ENCODE assay signal across 8 cellular contexts in genomic region chr10:87407516-87408279, GRCh38. TPM values are rescaled to one million over a fixed set of nuclear protein-coding genes. Genes with fewer than 3 reads are reported as not detected.
DNase-seq lines count a peak whose midpoint lies in the region; ATAC-seq and TF ChIP-seq lines count a peak whose summit lies in the region.
"Not testable (repeated sequence)": the region's sequence is repeated elsewhere in the genome, so short reads cannot be mapped to it uniquely, and the experiment has no call there.

No MANE protein-coding gene starts in this region.

- H3K4me1 Mint-ChIP-seq in CD8-positive, alpha-beta T cell (ENCODE audit: low read depth); activated CD4-positive, alpha-beta memory T cell treated with anti-CD3 and anti-CD28 coated beads for 36 hours (ENCODE audit: low read depth); activated naive CD4-positive, alpha-beta T cell treated with anti-CD3 and anti-CD28 coated beads, Interleukin-2, amount 50 U/mL, for 24 hours; naive thymus-derived CD4-positive, alpha-beta T cell; stimulated activated memory B cell treated with anti-CD40 and anti-IgM and Interleukin-4, amounts not matched to agents 10 μg/mL and 1 μg/mL and 100 μg/mL, for 72 hours: not testable (repeated sequence)

- H3K36me3 ChIP-seq in CD8-positive, alpha-beta T cell (ENCODE audit: insufficient read depth, low read length); OCI-LY1 (ENCODE audit: insufficient read depth, low read length); naive thymus-derived CD4-positive, alpha-beta T cell (ENCODE audit: control insufficient read depth in 2 of 3, insufficient read depth in 3 of 3, low read length in 3 of 3): not testable (repeated sequence)

- not testable (repeated sequence) for TF ChIP-seq CTCF in CD8-positive, alpha-beta T cell (IDR thresholded peaks at IDR 0.05); OCI-LY1 (IDR thresholded peaks at IDR 0.05; ENCODE audit: low read length)

- not testable (repeated sequence) for H3K9ac ChIP-seq in OCI-LY1 (ENCODE audit: low read length)

- H3K4me1 ChIP-seq in CD8-positive, alpha-beta T cell (ENCODE audit: insufficient read depth, low read length); OCI-LY1 (ENCODE audit: insufficient read depth, low read length, severe bottlenecking); naive thymus-derived CD4-positive, alpha-beta T cell (ENCODE audit: control insufficient read depth in 2 of 2, insufficient read depth in 2 of 2, low read length in 2 of 2): not testable (repeated sequence)

- not testable (repeated sequence) for H3K36me3 Mint-ChIP-seq in CD8-positive, alpha-beta T cell; activated CD4-positive, alpha-beta memory T cell treated with anti-CD3 and anti-CD28 coated beads for 36 hours; activated naive CD4-positive, alpha-beta T cell treated with anti-CD3 and anti-CD28 coated beads, Interleukin-2, amount 50 U/mL, for 24 hours; naive thymus-derived CD4-positive, alpha-beta T cell; stimulated activated memory B cell treated with anti-CD40 and anti-IgM and Interleukin-4, amounts not matched to agents 10 μg/mL and 1 μg/mL and 100 μg/mL, for 72 hours

- H3K4me3 ChIP-seq in CD8-positive, alpha-beta T cell (ENCODE audit: low read depth, low read length); naive thymus-derived CD4-positive, alpha-beta T cell (ENCODE audit: low read length): not testable (repeated sequence)
- peak overlapping the region; percentile 45 for H3K4me3 ChIP-seq in OCI-LY1 (ENCODE audit: low read depth, low read length, poor library complexity, severe bottlenecking)

- DNase-seq in CD8-positive, alpha-beta T cell = peak in 1 of 7 experiments; percentile 49
- not testable (repeated sequence) for DNase-seq in activated CD4-positive, alpha-beta memory T cell treated with anti-CD3 and anti-CD28 coated beads for 36 hours
- DNase-seq in dermis blood vessel endothelial cell (peak; percentile 6), left kidney (ENCODE audit: low read depth, low spot score) (peak; percentile 22)
- peak in 6 of 9 donors; percentile 7 to 18 (median 8) for DNase-seq in naive thymus-derived CD4-positive, alpha-beta T cell

- not testable (repeated sequence) for H3K9me2 ChIP-seq in OCI-LY1 (ENCODE audit: low read depth, low read length)

- H3K27ac Mint-ChIP-seq in CD8-positive, alpha-beta T cell; activated CD4-positive, alpha-beta memory T cell treated with anti-CD3 and anti-CD28 coated beads for 36 hours; activated naive CD4-positive, alpha-beta T cell treated with anti-CD3 and anti-CD28 coated beads, Interleukin-2, amount 50 U/mL, for 24 hours; naive thymus-derived CD4-positive, alpha-beta T cell; stimulated activated memory B cell treated with anti-CD40 and anti-IgM and Interleukin-4, amounts not matched to agents 10 μg/mL and 1 μg/mL and 100 μg/mL, for 72 hours: not testable (repeated sequence)

- peak; percentile 29 for ATAC-seq in CD8-positive, alpha-beta T cell
- peak; percentile 53 for ATAC-seq in naive thymus-derived CD4-positive, alpha-beta T cell
- ATAC-seq in stimulated activated memory B cell treated with anti-CD40 and anti-IgM and Interleukin-4, amounts not matched to agents 10 μg/mL and 1 μg/mL and 100 μg/mL, for 72 hours = peak; percentile 39

- peak overlapping the region; percentile 47 for H3K4me2 ChIP-seq in OCI-LY1 (ENCODE audit: low read length)

- peak overlapping the region; percentile 60 for H3K4me3 Mint-ChIP-seq in CD8-positive, alpha-beta T cell
- peak overlapping the region; percentile 54 for H3K4me3 Mint-ChIP-seq in activated CD4-positive, alpha-beta memory T cell treated with anti-CD3 and anti-CD28 coated beads for 36 hours
- H3K4me3 Mint-ChIP-seq in activated naive CD4-positive, alpha-beta T cell treated with anti-CD3 and anti-CD28 coated beads, Interleukin-2, amount 50 U/mL, for 24 hours = peak overlapping the region; percentile 60
- peak overlapping the region; percentile 34 to 74 (median 57) for H3K4me3 Mint-ChIP-seq in naive thymus-derived CD4-positive, alpha-beta T cell
- peak overlapping the region; percentile 36 for H3K4me3 Mint-ChIP-seq in stimulated activated memory B cell treated with anti-CD40 and anti-IgM and Interleukin-4, amounts not matched to agents 10 μg/mL and 1 μg/mL and 100 μg/mL, for 72 hours

- not testable (repeated sequence) for H3F3A ChIP-seq in OCI-LY1 (ENCODE audit: insufficient read depth, low read length)

- H3K9me3 Mint-ChIP-seq in CD8-positive, alpha-beta T cell; activated CD4-positive, alpha-beta memory T cell treated with anti-CD3 and anti-CD28 coated beads for 36 hours; activated naive CD4-positive, alpha-beta T cell treated with anti-CD3 and anti-CD28 coated beads, Interleukin-2, amount 50 U/mL, for 24 hours; naive thymus-derived CD4-positive, alpha-beta T cell; stimulated activated memory B cell treated with anti-CD40 and anti-IgM and Interleukin-4, amounts not matched to agents 10 μg/mL and 1 μg/mL and 100 μg/mL, for 72 hours: not testable (repeated sequence)

- POLR2A ChIA-PET in CD8-positive, alpha-beta T cell (lab: Charles Lee); activated CD4-positive, alpha-beta memory T cell treated with anti-CD3 and anti-CD28 coated beads for 36 hours (lab: Charles Lee); naive thymus-derived CD4-positive, alpha-beta T cell (lab: Charles Lee): not testable (repeated sequence)

- CTCF ChIA-PET in CD8-positive, alpha-beta T cell (lab: Charles Lee); activated CD4-positive, alpha-beta memory T cell treated with anti-CD3 and anti-CD28 coated beads for 36 hours (lab: Charles Lee); naive thymus-derived CD4-positive, alpha-beta T cell (lab: Charles Lee): not testable (repeated sequence)

- intact Hi-C loops in CD8-positive, alpha-beta T cell (cut with DNase I, micrococcal nuclease); activated CD4-positive, alpha-beta memory T cell treated with anti-CD3 and anti-CD28 coated beads for 36 hours (cut with micrococcal nuclease); naive thymus-derived CD4-positive, alpha-beta T cell (cut with micrococcal nuclease): not testable (repeated sequence)

- H3K9me3 ChIP-seq in CD8-positive, alpha-beta T cell (ENCODE audit: low read length); OCI-LY1 (ENCODE audit: low read length); naive thymus-derived CD4-positive, alpha-beta T cell (ENCODE audit: control insufficient read depth in 2 of 3, low read length in 3 of 3): not testable (repeated sequence)

- H3K79me2 ChIP-seq in OCI-LY1 (ENCODE audit: insufficient read depth, low read length) = not testable (repeated sequence)

- H3K27me3 ChIP-seq in CD8-positive, alpha-beta T cell (ENCODE audit: insufficient read depth, low read length); OCI-LY1 (ENCODE audit: insufficient read depth, low read length); naive thymus-derived CD4-positive, alpha-beta T cell (ENCODE audit: control insufficient read depth in 2 of 2, insufficient read depth in 2 of 2, low read length in 2 of 2): not testable (repeated sequence)

- not testable (repeated sequence) for H3K27ac ChIP-seq in CD8-positive, alpha-beta T cell (ENCODE audit: low read depth, low read length); OCI-LY1 (ENCODE audit: low read depth, low read length, poor library complexity, severe bottlenecking); naive thymus-derived CD4-positive, alpha-beta T cell (ENCODE audit: low read depth, low read length)

- not testable (repeated sequence) for H2AFZ ChIP-seq in OCI-LY1 (ENCODE audit: low read length)

- H3K27me3 Mint-ChIP-seq in CD8-positive, alpha-beta T cell (ENCODE audit: low read depth) = peaks cover 15% of the 10 kb centered on the region
- not testable (repeated sequence) for H3K27me3 Mint-ChIP-seq in activated CD4-positive, alpha-beta memory T cell treated with anti-CD3 and anti-CD28 coated beads for 36 hours; activated naive CD4-positive, alpha-beta T cell treated with anti-CD3 and anti-CD28 coated beads, Interleukin-2, amount 50 U/mL, for 24 hours
- H3K27me3 Mint-ChIP-seq in naive thymus-derived CD4-positive, alpha-beta T cell = peaks cover 4 to 45% (median 34%) of the 10 kb centered on the region in 5 donors
- peaks cover 18% of the 10 kb centered on the region for H3K27me3 Mint-ChIP-seq in stimulated activated memory B cell treated with anti-CD40 and anti-IgM and Interleukin-4, amounts not matched to agents 10 μg/mL and 1 μg/mL and 100 μg/mL, for 72 hours

- H4K20me1 ChIP-seq in OCI-LY1 (ENCODE audit: insufficient read depth, low read length) = not testable (repeated sequence)

RNA-seq across cellular contexts. Expression of gene NUTM2D, which starts 50.2 kb away (rescaled TPM):
- 1 to 10 TPM; 2.7 to 3.1 TPM for total RNA-seq in CD8-positive, alpha-beta T cell
- under 1 TPM; 0.62 to 0.99 TPM for total RNA-seq in activated CD4-positive, alpha-beta memory T cell treated with anti-CD3 and anti-CD28 coated beads for 36 hours
- 0.51 and 1.4 TPM in 2 replicates for total RNA-seq in dermis blood vessel endothelial cell
- total RNA-seq in naive thymus-derived CD4-positive, alpha-beta T cell = 1 to 10 TPM; 3.6 to 6.4 (median 4.0) TPM
- polyA plus RNA-seq in naive thymus-derived CD4-positive, alpha-beta T cell = under 1 TPM; 0.14 to 0.18 TPM
